8 cellular contexts compared by ENCODE assay signal in the genomic region with DNA sequence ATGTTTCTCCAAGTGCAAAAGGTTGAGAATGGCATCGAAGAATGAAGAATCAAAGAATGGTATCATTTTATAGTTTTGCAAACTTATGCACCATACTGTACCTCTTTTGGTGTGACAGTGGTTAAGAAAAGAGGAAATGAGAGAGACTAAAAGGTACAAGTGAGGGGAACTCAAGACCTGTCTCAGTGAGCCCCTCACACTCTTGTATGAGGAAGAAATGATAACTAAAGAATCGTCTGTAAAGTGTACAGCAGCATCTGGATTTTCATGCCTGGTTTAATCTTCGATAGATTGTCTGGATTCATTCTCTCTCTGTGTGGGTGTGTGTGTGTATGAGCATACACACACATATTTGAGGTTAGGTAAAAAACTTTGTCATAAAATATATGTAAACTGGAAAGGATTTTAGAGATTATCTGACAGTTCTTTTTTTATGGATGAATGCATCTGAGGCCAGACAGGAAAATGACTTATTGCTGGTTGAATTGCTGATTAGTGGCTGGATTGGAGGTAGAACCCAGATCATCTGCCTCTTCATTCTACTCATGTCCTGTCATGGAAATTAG. TPM values are rescaled to one million over a fixed set of nuclear protein-coding genes. Genes with fewer than 3 reads are reported as not detected.
DNase-seq lines count a peak whose midpoint lies in the region; ATAC-seq, FAIRE-seq and TF ChIP-seq lines count a peak whose summit lies in the region.

No MANE protein-coding gene starts in this region.

- BruUV-seq in endothelial cell of umbilical vein (replicated peaks; lab: Mats Ljungman, UMichigan): no TSS peak

- no peaks in the 10 kb centered on the region for H3K9me1 ChIP-seq in endothelial cell of umbilical vein (replicated peaks; ENCODE audit: control insufficient read depth, extremely low read depth, insufficient read depth, low read length)

- H3K4me3 ChIP-seq in endothelial cell of umbilical vein (replicated peaks in 1 of 3; ENCODE audit: insufficient read depth in 1 of 3, low read depth in 1 of 3, low read length in 3 of 3) (no peak overlapping the region), SJCRH30 (no peak overlapping the region)

- peak; percentile 63 for ATAC-seq in GM18498 (IDR thresholded peaks at IDR 0.05; ENCODE audit: unreplicated experiment)
- ATAC-seq in GM21619 (IDR thresholded peaks at IDR 0.05; ENCODE audit: unreplicated experiment): peak; percentile 58

- H3K4me1 ChIP-seq in endothelial cell of umbilical vein (ENCODE audit: control insufficient read depth, extremely low read depth, insufficient read depth, low read length) (peaks cover 65% of the 10 kb centered on the region), SJCRH30 (peaks cover 44% of the 10 kb centered on the region)

- peaks cover 11% of the 10 kb centered on the region for H3K79me2 ChIP-seq in endothelial cell of umbilical vein (ENCODE audit: control insufficient read depth, insufficient read depth, low read length)

- CTCF ChIA-PET in endothelial cell of umbilical vein (lab: Charles Lee): no interaction called here

- H3K27me3 ChIP-seq in endothelial cell of umbilical vein (ENCODE audit: control insufficient read depth in 2 of 2, insufficient read depth in 2 of 2, low read length in 2 of 2) (no peaks in the 10 kb centered on the region), SJCRH30 (no peaks in the 10 kb centered on the region)

- H3K9me3 ChIP-seq in KOPT-K1 (ENCODE audit: insufficient read depth, low read length, poor library complexity, severe bottlenecking): peaks cover 12% of the 10 kb centered on the region
- no peaks in the 10 kb centered on the region for H3K9me3 ChIP-seq in endothelial cell of umbilical vein (replicated peaks; ENCODE audit: control insufficient read depth, insufficient read depth, low read length)
- 0 out of 2 replicates have a peak, but pooled peaks cover 1% of the 10 kb centered on the region for H3K9me3 ChIP-seq in SJCRH30 (replicated peaks)

- POLR2A ChIA-PET in endothelial cell of umbilical vein (lab: Charles Lee): no interaction called here

- intact Hi-C loops in endothelial cell of umbilical vein (cut with micrococcal nuclease): no loop called here

- TF ChIP-seq CTCF in endothelial cell of umbilical vein (IDR thresholded peaks at IDR 0.05; ENCODE audit: extremely low read depth in 1 of 2, insufficient read depth in 1 of 2, low read depth in 1 of 2, low read length in 2 of 2): no peak

- no peak for TF ChIP-seq POLR2A in endothelial cell of umbilical vein (IDR thresholded peaks at IDR 0.05; ENCODE audit: low read depth, low read length)

- no peaks in the 10 kb centered on the region for H4K20me1 ChIP-seq in endothelial cell of umbilical vein (replicated peaks; ENCODE audit: control insufficient read depth, extremely low read depth, insufficient read depth, low read length)

- H2AFZ ChIP-seq in endothelial cell of umbilical vein (ENCODE audit: low read depth, low read length): no peak overlapping the region

- H3K27ac ChIP-seq in KOPT-K1 (ENCODE audit: low read depth, low read length, poor library complexity, severe bottlenecking) (peak overlapping the region; percentile 62), endothelial cell of umbilical vein (ENCODE audit: insufficient read depth, low read depth, low read length) (no peak overlapping the region), SJCRH30 (no peak overlapping the region)

- H3K36me3 ChIP-seq in KOPT-K1 (ENCODE audit: insufficient read depth, low read length): no peaks in the 10 kb centered on the region
- no peaks in the 10 kb centered on the region for H3K36me3 ChIP-seq in endothelial cell of umbilical vein (ENCODE audit: control insufficient read depth in 2 of 2, extremely low read depth in 1 of 2, insufficient read depth in 2 of 2, low read length in 2 of 2)
- no peaks in the 10 kb centered on the region for H3K36me3 ChIP-seq in SJCRH30

- DNase-seq in endothelial cell of umbilical vein (ENCODE audit: low read depth, low spot score): peak; percentile 20
- no peak for DNase-seq in NK-92 (lab: John Stamatoyannopoulos, UW; ENCODE audit: unreplicated experiment)
- no peak for DNase-seq in SJCRH30
- DNase-seq in NCI-H2029 (lab: John Stamatoyannopoulos, UW): no peak
- DNase-seq in NCI-H2081 treated with DMSO at 0.1 percent for 48 hours (lab: John Stamatoyannopoulos, UW): no peak

- no peak overlapping the region for H3K9ac ChIP-seq in endothelial cell of umbilical vein (replicated peaks; ENCODE audit: extremely low read depth, insufficient read depth, low read length)

- FAIRE-seq in endothelial cell of umbilical vein (lab: Jason Lieb, UNC): no peak

- dilution Hi-C loops in endothelial cell of umbilical vein (cut with MboI; ENCODE audit: extremely low pct_ligation_motif_present, low sequenced_read_pairs): no loop called here

- no peak overlapping the region for H3K4me2 ChIP-seq in endothelial cell of umbilical vein (ENCODE audit: insufficient read depth, low read length)

TF ChIP-seq in endothelial cell of umbilical vein, 7 proteins besides CTCF, POLR2A, EP300 and RAD21:
- TF ChIP-seq FOS (IDR thresholded peaks at IDR 0.05; ENCODE audit: borderline replicate concordance, insufficient read depth, low read length) (peak; percentile 37), MYC (IDR thresholded peaks at IDR 0.05; ENCODE audit: low read depth, low read length) (no peak), GATA2 (IDR thresholded peaks at IDR 0.05; ENCODE audit: insufficient read depth, insufficient read length, low read depth, low read length) (peak; percentile 30)
TF ChIP-seq in endothelial cell of umbilical vein: peak in this region for 2.

RNA-seq across cellular contexts. Expression of gene SLC38A2, which starts 15.9 kb away (rescaled TPM):
- 427 and 459 TPM in 2 replicates for total RNA-seq in endothelial cell of umbilical vein
- polyA plus RNA-seq in endothelial cell of umbilical vein: 263 and 267 TPM in 2 replicates
- 96.2 and 111 TPM in 2 replicates for polyA plus RNA-seq in endothelial cell of umbilical vein (2011; cell fraction: cytosol; rRNA removed)
- polyA plus RNA-seq in endothelial cell of umbilical vein (2011; cell fraction: nucleus; rRNA removed): 800 and 825 TPM in 2 replicates
- 442 and 473 TPM in 2 replicates for polyA plus RNA-seq in endothelial cell of umbilical vein (2012)
- 496 and 527 TPM in 2 replicates for polyA minus RNA-seq in endothelial cell of umbilical vein
- 275 TPM for polyA minus RNA-seq in endothelial cell of umbilical vein (2011; cell fraction: cytosol; rRNA and poly(A)+ RNA removed)
- polyA minus RNA-seq in endothelial cell of umbilical vein (2011; cell fraction: nucleus; rRNA and poly(A)+ RNA removed): 1,147 and 1,325 TPM in 2 replicates
- 213 and 260 TPM in 2 replicates for total RNA-seq in SJCRH30 (2014; rRNA removed; shearing (Covaris generic))
